8 cellular contexts compared by ENCODE assay signal in the genomic region with DNA sequence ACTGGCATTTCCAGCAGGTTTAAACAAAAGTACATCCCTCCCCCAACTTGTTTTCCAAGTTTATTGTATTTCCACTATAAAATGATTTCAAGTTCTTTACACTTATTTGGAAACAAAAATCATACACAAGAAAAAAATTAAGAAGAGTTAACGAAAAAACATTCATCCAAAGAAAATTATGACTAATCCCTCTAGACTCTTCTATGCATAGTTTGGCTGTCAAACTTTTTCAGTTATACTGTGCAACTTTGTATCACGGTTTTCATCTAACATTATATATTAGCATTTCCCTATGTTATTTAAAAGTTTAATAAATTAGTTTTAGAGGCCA. TPM values are rescaled to one million over a fixed set of nuclear protein-coding genes. Genes with fewer than 3 reads are reported as not detected.
A peak's percentile ranks its signal among the peaks of the same experiment; 100 is the strongest.
DNase-seq lines count a peak whose midpoint lies in the region; ATAC-seq, FAIRE-seq and TF ChIP-seq lines count a peak whose summit lies in the region.

No MANE protein-coding gene starts in this region.

- H3K27ac ChIP-seq in kidney (ENCODE audit: low read depth in 2 of 2, low read length in 2 of 2): no peak overlapping the region
- peak overlapping the region in 1 of 2 donors; percentile 56 for H3K27ac ChIP-seq in testis

- no peak for FAIRE-seq in kidney (lab: Jason Lieb, UNC)

- in situ Hi-C loops in GM13976 (cut with MboI; ENCODE audit: low sequenced_read_pairs, unreplicated experiment): no loop called here

- peaks cover 18% of the 10 kb centered on the region for H3K4me1 Mint-ChIP-seq in activated CD4-positive, alpha-beta T cell treated with anti-CD3 and anti-CD28 coated beads, Interleukin-2, amount 10 ng/mL, durations not matched to agents 24 days and 14 days

- H3K4me1 ChIP-seq in kidney (ENCODE audit: control insufficient read depth in 1 of 2, insufficient read depth in 1 of 2, low read depth in 1 of 2, low read length in 2 of 2) (peaks cover 8 to 13% of the 10 kb centered on the region in 2 donors), testis (peaks cover 4% of the 10 kb centered on the region)

- H3K9me3 Mint-ChIP-seq in activated CD4-positive, alpha-beta T cell treated with anti-CD3 and anti-CD28 coated beads, Interleukin-2, amount 10 ng/mL, durations not matched to agents 24 days and 14 days: no peaks in the 10 kb centered on the region
- H3K9me3 Mint-ChIP-seq in activated naive CD4-positive, alpha-beta T cell treated with anti-CD3 and anti-CD28 coated beads, Interleukin-2, amount 50 U/mL, for 72 hours: no peaks in the 10 kb centered on the region

- no peak for DNase-seq in activated CD4-positive, alpha-beta T cell treated with anti-CD3 and anti-CD28 coated beads, Interleukin-2, amount 10 ng/mL, durations not matched to agents 24 days and 14 days
- DNase-seq in activated CD4-positive, alpha-beta T cell treated with anti-CD3 and anti-CD28 coated beads, Interleukin-2, amount 50 U/mL, for 48 hours: no peak
- DNase-seq in activated naive CD4-positive, alpha-beta T cell treated with anti-CD3 and anti-CD28 coated beads, Interleukin-2, amount 50 U/mL, for 72 hours (ENCODE audit: low spot score in 2 of 2): no peak
- DNase-seq in kidney (no peak), testis (no peak), NCI-H2227 treated with DMSO at 0.1 percent for 48 hours (lab: John Stamatoyannopoulos, UW) (no peak), DMS53 (lab: John Stamatoyannopoulos, UW) (no peak), GM13976 (ENCODE audit: low spot score) (no peak)

- H3K36me3 ChIP-seq in kidney (ENCODE audit: control insufficient read depth in 1 of 2, insufficient read depth in 2 of 2, low read length in 2 of 2) (no peaks in the 10 kb centered on the region), testis (ENCODE audit: low read depth, missing control alignments) (no peaks in the 10 kb centered on the region)

- H3K9me3 ChIP-seq in kidney (ENCODE audit: control insufficient read depth in 1 of 2, low read length in 2 of 2) (no peaks in the 10 kb centered on the region), testis (no peaks in the 10 kb centered on the region)

- intact Hi-C loops in activated CD4-positive, alpha-beta T cell treated with anti-CD3 and anti-CD28 coated beads, Interleukin-2, amount 10 ng/mL, durations not matched to agents 24 days and 14 days (cut with micrococcal nuclease): no loop called here
- intact Hi-C loops in kidney (cut with DNase I) (no loop called here), testis (cut with DNase I; ENCODE audit: low total_unique reads) (no loop called here)

- H3K27me3 ChIP-seq in testis: no peaks in the 10 kb centered on the region

- no peak for TF ChIP-seq POLR2A in testis (IDR thresholded peaks at IDR 0.05)

- no peak overlapping the region for H3K27ac Mint-ChIP-seq in activated CD4-positive, alpha-beta T cell treated with anti-CD3 and anti-CD28 coated beads, Interleukin-2, amount 10 ng/mL, durations not matched to agents 24 days and 14 days
- peak overlapping the region; percentile 93 to 94 for H3K27ac Mint-ChIP-seq in activated naive CD4-positive, alpha-beta T cell treated with anti-CD3 and anti-CD28 coated beads, Interleukin-2, amount 50 U/mL, for 72 hours

- no peak for TF ChIP-seq CTCF in kidney (IDR thresholded peaks at IDR 0.05; ENCODE audit: borderline replicate concordance, extremely low read depth, insufficient read depth)
- TF ChIP-seq CTCF in testis (IDR thresholded peaks at IDR 0.05): no peak
- no peak for TF ChIP-seq CTCF in GM13976 (IDR thresholded peaks at IDR 0.05; ENCODE audit: borderline replicate concordance, control extremely low read depth, extremely low read depth, insufficient read depth, missing control alignments)

- no peak for ATAC-seq in activated naive CD4-positive, alpha-beta T cell treated with anti-CD3 and anti-CD28 coated beads, Interleukin-2, amount 50 U/mL, for 72 hours

- peaks cover 7% of the 10 kb centered on the region for H3K27me3 Mint-ChIP-seq in activated CD4-positive, alpha-beta T cell treated with anti-CD3 and anti-CD28 coated beads, Interleukin-2, amount 10 ng/mL, durations not matched to agents 24 days and 14 days

- peaks cover 3% of the 10 kb centered on the region for H3K36me3 Mint-ChIP-seq in activated CD4-positive, alpha-beta T cell treated with anti-CD3 and anti-CD28 coated beads, Interleukin-2, amount 10 ng/mL, durations not matched to agents 24 days and 14 days (ENCODE audit: low read depth)
- peaks cover 6 to 9% of the 10 kb centered on the region in 2 donors for H3K36me3 Mint-ChIP-seq in activated naive CD4-positive, alpha-beta T cell treated with anti-CD3 and anti-CD28 coated beads, Interleukin-2, amount 50 U/mL, for 72 hours

- H3K4me3 ChIP-seq in kidney (ENCODE audit: low read length in 2 of 2) (peak overlapping the region; percentile 86 to 94), testis (peak overlapping the region; percentile 78 to 87)

- peak overlapping the region; percentile 99 for H3K4me3 Mint-ChIP-seq in activated CD4-positive, alpha-beta T cell treated with anti-CD3 and anti-CD28 coated beads, Interleukin-2, amount 10 ng/mL, durations not matched to agents 24 days and 14 days

- WGBS in testis, 2 donors: 0 to 3% methylated on average over 2 of the region's 2 CpGs

- H3K9ac ChIP-seq in kidney (ENCODE audit: low read length in 2 of 2): peak overlapping the region; percentile 62 to 77

RNA-seq across cellular contexts. Expression of a gene that starts 0.6 kb away (rescaled TPM):
- 22.9 and 25.0 TPM in 2 replicates for total RNA-seq in activated CD4-positive, alpha-beta T cell treated with anti-CD3 and anti-CD28 coated beads, Interleukin-2, amount 10 ng/mL, durations not matched to agents 24 days and 14 days
- total RNA-seq in activated naive CD4-positive, alpha-beta T cell treated with anti-CD3 and anti-CD28 coated beads, Interleukin-2, amount 50 U/mL, for 72 hours: 10 to 100 TPM; 16.9 to 24.5 TPM
- total RNA-seq in kidney (11.7 TPM), testis (10 to 100 TPM in 1 of 2 donors, 1 to 10 TPM in 1; 9.8 to 11.5 TPM)
- polyA plus RNA-seq in kidney (ENCODE audit: insufficient read depth, low read depth, low replicate concordance) (2.9 TPM), testis (ENCODE audit: insufficient read depth, low read depth, low replicate concordance) (10.4 TPM)

RNA-seq across cellular contexts. Expression of a gene that starts 3.0 kb away (rescaled TPM):
- total RNA-seq in activated CD4-positive, alpha-beta T cell treated with anti-CD3 and anti-CD28 coated beads, Interleukin-2, amount 10 ng/mL, durations not matched to agents 24 days and 14 days: 0.43 and 0.51 TPM in 2 replicates
- total RNA-seq in activated naive CD4-positive, alpha-beta T cell treated with anti-CD3 and anti-CD28 coated beads, Interleukin-2, amount 50 U/mL, for 72 hours: 1 to 10 TPM in 1 of 2 donors, under 1 TPM in 1; 0.64 to 1.4 TPM
- total RNA-seq in kidney (11.8 TPM), testis (1 to 10 TPM; 2.7 to 3.0 TPM)
- polyA plus RNA-seq in kidney (ENCODE audit: insufficient read depth, low read depth, low replicate concordance) (19.8 TPM), testis (ENCODE audit: insufficient read depth, low read depth, low replicate concordance) (3.6 TPM)

RNA-seq across cellular contexts. Expression of a gene that starts 29.6 kb away (rescaled TPM):
- 143 and 154 TPM in 2 replicates for total RNA-seq in activated CD4-positive, alpha-beta T cell treated with anti-CD3 and anti-CD28 coated beads, Interleukin-2, amount 10 ng/mL, durations not matched to agents 24 days and 14 days
- 100 to 1,000 TPM; 137 to 171 TPM for total RNA-seq in activated naive CD4-positive, alpha-beta T cell treated with anti-CD3 and anti-CD28 coated beads, Interleukin-2, amount 50 U/mL, for 72 hours
- 74.8 TPM for total RNA-seq in kidney
- 170 TPM for polyA plus RNA-seq in kidney (ENCODE audit: insufficient read depth, low read depth, low replicate concordance)
- total RNA-seq in testis: 10 to 100 TPM; 69.3 to 87.4 TPM
- 142 TPM for polyA plus RNA-seq in testis (ENCODE audit: insufficient read depth, low read depth, low replicate concordance)

RNA-seq across cellular contexts. Expression of a gene that starts 36.7 kb away (rescaled TPM):
- total RNA-seq in activated CD4-positive, alpha-beta T cell treated with anti-CD3 and anti-CD28 coated beads, Interleukin-2, amount 10 ng/mL, durations not matched to agents 24 days and 14 days: 0.14 TPM in 1 of 2 replicates, not detected in the other
- under 1 TPM in 1 of 2 donors, not detected in 1; 0.16 TPM for total RNA-seq in activated naive CD4-positive, alpha-beta T cell treated with anti-CD3 and anti-CD28 coated beads, Interleukin-2, amount 50 U/mL, for 72 hours
- total RNA-seq in kidney (0.54 TPM), testis (under 1 TPM; 0.39 to 0.50 TPM)
- polyA plus RNA-seq in kidney (ENCODE audit: insufficient read depth, low read depth, low replicate concordance) (not detected), testis (ENCODE audit: insufficient read depth, low read depth, low replicate concordance) (0.94 TPM)

RNA-seq across cellular contexts. Expression of a gene that starts 38.1 kb away (rescaled TPM):
- 1.2 and 2.0 TPM in 2 replicates for total RNA-seq in activated CD4-positive, alpha-beta T cell treated with anti-CD3 and anti-CD28 coated beads, Interleukin-2, amount 10 ng/mL, durations not matched to agents 24 days and 14 days
- 1 to 10 TPM; 1.8 to 2.6 TPM for total RNA-seq in activated naive CD4-positive, alpha-beta T cell treated with anti-CD3 and anti-CD28 coated beads, Interleukin-2, amount 50 U/mL, for 72 hours
- total RNA-seq in kidney (45.1 TPM), testis (10 to 100 TPM; 31.3 to 36.5 TPM)
- polyA plus RNA-seq in kidney (ENCODE audit: insufficient read depth, low read depth, low replicate concordance) (85.0 TPM), testis (ENCODE audit: insufficient read depth, low read depth, low replicate concordance) (70.4 TPM)
